In the genomic region with DNA sequence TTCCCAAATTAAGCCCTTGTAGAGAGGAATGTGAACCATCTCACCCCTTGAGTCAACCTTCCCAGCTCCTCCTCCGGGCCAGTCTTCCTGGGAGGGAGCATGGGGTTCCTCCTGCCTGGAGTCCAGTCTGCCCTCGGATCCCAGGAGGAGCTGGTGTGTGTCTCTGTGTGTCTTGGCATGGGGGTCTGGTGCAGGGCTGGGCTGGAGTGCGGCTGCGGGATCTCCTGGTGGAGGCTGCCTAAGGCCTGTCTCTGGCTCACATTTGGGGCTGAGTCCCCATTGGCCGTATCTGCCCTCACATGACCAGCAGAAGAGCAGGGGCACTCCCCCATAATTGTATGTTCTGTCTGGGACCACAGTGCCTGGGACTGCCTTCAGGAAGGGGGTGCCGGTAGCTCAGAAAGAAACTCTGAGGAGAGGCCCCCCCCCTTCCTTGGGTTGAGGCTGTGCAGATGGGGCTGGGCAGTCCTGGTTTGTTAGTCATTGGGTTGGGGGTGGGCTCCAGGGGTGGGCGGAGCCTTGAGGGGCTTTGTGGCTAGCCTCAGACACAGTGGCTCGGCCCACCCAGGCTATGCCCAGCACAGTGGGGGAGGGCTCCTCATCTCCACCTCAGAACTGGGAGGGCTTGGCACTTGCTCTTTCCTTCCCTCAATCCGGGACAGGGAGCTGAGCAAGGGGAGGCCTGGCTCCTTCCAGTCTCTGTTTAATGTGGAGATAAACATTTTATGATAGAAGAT, we compare ENCODE assay signal across 9 cellular contexts. TPM values are rescaled to one million over a fixed set of nuclear protein-coding genes. Genes with fewer than 3 reads are reported as not detected.
A peak's percentile ranks its signal among the peaks of the same experiment; 100 is the strongest.
DNase-seq lines count a peak whose midpoint lies in the region; ATAC-seq and TF ChIP-seq lines count a peak whose summit lies in the region.
"Had no signal": no experiment of that assay in that cellular context is flagged by ENCODE, and none has a peak within 500 bp of the region (broad histone marks: within the 10 kb centered on the region; RNA-seq: fewer than 3 reads in every experiment).

No MANE protein-coding gene starts in this region.

- H3K27ac Mint-ChIP-seq in activated T-cell treated with anti-CD3 and anti-CD28 coated beads, Interleukin-2, amount 50 U/mL, for 72 hours: no peak overlapping the region
- H3K27ac Mint-ChIP-seq: activated naive CD4-positive, alpha-beta T cell treated with anti-CD3 and anti-CD28 coated beads for 36 hours had no signal

- peak overlapping the region; percentile 82 for H3K56ac ChIP-seq in mesendoderm (ENCODE audit: low read length)

- peaks cover 13% of the 10 kb centered on the region for H3K36me3 ChIP-seq in HUES6 (ENCODE audit: control insufficient read depth, insufficient read depth, low read length)
- H3K36me3 ChIP-seq in brain microvascular endothelial cell (replicated peaks): no peaks in the 10 kb centered on the region
- H3K36me3 ChIP-seq in mesendoderm (ENCODE audit: control insufficient read depth, insufficient read depth, low read length): no peaks in the 10 kb centered on the region

- H3K4ac ChIP-seq in mesendoderm (ENCODE audit: low read depth, low read length): no peak overlapping the region

- peaks cover 68% of the 10 kb centered on the region for H3K4me1 Mint-ChIP-seq in activated T-cell treated with anti-CD3 and anti-CD28 coated beads, Interleukin-2, amount 50 U/mL, for 72 hours (ENCODE audit: low read depth)

- H3K4me2 ChIP-seq in mesendoderm (ENCODE audit: low read length): peak overlapping the region; percentile 34

- no peak overlapping the region for H2BK15ac ChIP-seq in mesendoderm (replicated peaks; ENCODE audit: low read depth)

- H3K79me1 ChIP-seq in mesendoderm (ENCODE audit: low read length): peaks cover 16% of the 10 kb centered on the region

- no peak overlapping the region for H2AK5ac ChIP-seq in mesendoderm (ENCODE audit: low read length)

- H3K9ac ChIP-seq in HUES6 (ENCODE audit: low read length): peak overlapping the region; percentile 46
- H3K9ac ChIP-seq in mesendoderm (ENCODE audit: low read length): peak overlapping the region; percentile 67

- WGBS in mesendoderm (ENCODE audit: extremely low coverage, insufficient coverage, low lambda C conversion rate): no CpG with 5 or more reads among the region's 9 CpGs

- peaks cover 25% of the 10 kb centered on the region for H3K27me3 Mint-ChIP-seq in activated T-cell treated with anti-CD3 and anti-CD28 coated beads, Interleukin-2, amount 50 U/mL, for 72 hours (ENCODE audit: low read depth)

- peak overlapping the region; percentile 4 for H3K18ac ChIP-seq in mesendoderm (ENCODE audit: low read length)

- TF ChIP-seq CTCF in AG04449 (IDR thresholded peaks at IDR 0.05; ENCODE audit: insufficient read depth, low read length, missing control alignments): no peak
- no peak for TF ChIP-seq CTCF in brain microvascular endothelial cell (IDR thresholded peaks at IDR 0.05; ENCODE audit: low read depth, low read length, missing control alignments)

- DNase-seq in AG04449 (ENCODE audit: low read depth, low spot score) (no peak), brain microvascular endothelial cell (no peak), mesendoderm (peak; percentile 90), NCI-H1694 treated with DMSO at 0.1 percent for 48 hours (lab: John Stamatoyannopoulos, UW) (no peak)
- DNase-seq in activated T-cell treated with anti-CD3 and anti-CD28 coated beads, Interleukin-2, amount 50 U/mL, for 72 hours: no peak
- DNase-seq in activated CD4-positive, CD25-positive, alpha-beta regulatory T cell (lab: John Stamatoyannopoulos, UW): no peak

- CTCF ChIA-PET in AG04449 (lab: Yijun Ruan, JAX): interaction anchor here (0.6 to 14.1 kb wide), 66 partner anchors 13 to 932 kb away, joined by 3 to 358 read pairs (median 5); a partner anchor contains a TSS

- peaks cover 43% of the 10 kb centered on the region for H3K27me3 ChIP-seq in HUES6 (ENCODE audit: control insufficient read depth, insufficient read depth, low read length)
- peaks cover 13% of the 10 kb centered on the region for H3K27me3 ChIP-seq in brain microvascular endothelial cell (replicated peaks)
- H3K27me3 ChIP-seq in mesendoderm (ENCODE audit: insufficient read depth, low read length, poor library complexity): peaks cover 11% of the 10 kb centered on the region

- H3K36me3 Mint-ChIP-seq in activated T-cell treated with anti-CD3 and anti-CD28 coated beads, Interleukin-2, amount 50 U/mL, for 72 hours (ENCODE audit: insufficient read depth in 2 of 2): peaks cover 2 to 8% of the 10 kb centered on the region in 2 donors

- H3K79me2 ChIP-seq in mesendoderm (ENCODE audit: control insufficient read depth, insufficient read depth, low read length): peaks cover 20% of the 10 kb centered on the region

- no peak for ATAC-seq in HG03159 (IDR thresholded peaks at IDR 0.05; ENCODE audit: unreplicated experiment)
- ATAC-seq in activated T-cell treated with anti-CD3 and anti-CD28 coated beads, Interleukin-2, amount 50 U/mL, for 72 hours (replicated peaks in 1 of 2): no peak

- H3K9me3 ChIP-seq in HUES6 (ENCODE audit: control insufficient read depth, insufficient read depth, low read depth, low read length): no peaks in the 10 kb centered on the region

- H2BK5ac ChIP-seq in mesendoderm (ENCODE audit: low read length): peak overlapping the region; percentile 62

- peaks cover 48% of the 10 kb centered on the region for H3K4me1 ChIP-seq in HUES6 (ENCODE audit: control insufficient read depth, insufficient read depth, low read length)
- peaks cover 14% of the 10 kb centered on the region for H3K4me1 ChIP-seq in mesendoderm (ENCODE audit: control insufficient read depth, low read depth, low read length)

- H4K5ac ChIP-seq in mesendoderm (ENCODE audit: low read length): no peak overlapping the region

- POLR2A ChIA-PET in AG04449 (lab: Yijun Ruan, JAX): interaction anchor here (0.6 to 1.9 kb wide), 15 partner anchors 14 to 280 kb away, joined by 3 to 12 read pairs (median 5); a partner anchor contains a TSS

- peak overlapping the region; percentile 33; the same call in 1 of the 2 replicates for H3K27ac ChIP-seq in HUES6 (ENCODE audit: low read depth, low read length)
- H3K27ac ChIP-seq in brain microvascular endothelial cell: no peak overlapping the region
- peak overlapping the region; percentile 62 for H3K27ac ChIP-seq in mesendoderm (ENCODE audit: low read depth, low read length)

- in situ Hi-C loops in brain microvascular endothelial cell (cut with HindIII; ENCODE audit: low pct_ligation_motif_present, low sequenced_read_pairs): no loop called here

- H3K23ac ChIP-seq in mesendoderm (ENCODE audit: low read length): no peak overlapping the region

- H2BK120ac ChIP-seq in mesendoderm (ENCODE audit: low read depth, low read length): no peak overlapping the region

- no peak overlapping the region for H4K8ac ChIP-seq in mesendoderm (ENCODE audit: low read depth, low read length)

- H3K4me3 ChIP-seq in AG04449 (ENCODE audit: low read depth, low read length) (peak overlapping the region; percentile 40), HUES6 (ENCODE audit: low read depth, low read length) (peak overlapping the region; percentile 62), brain microvascular endothelial cell (ENCODE audit: low read depth, low read length) (peak overlapping the region; percentile 20), mesendoderm (ENCODE audit: low read length) (no peak overlapping the region)

- no peaks in the 10 kb centered on the region for H3K9me3 Mint-ChIP-seq in activated T-cell treated with anti-CD3 and anti-CD28 coated beads, Interleukin-2, amount 50 U/mL, for 72 hours
- H3K9me3 Mint-ChIP-seq: activated naive CD4-positive, alpha-beta T cell treated with anti-CD3 and anti-CD28 coated beads for 36 hours had no signal

- H3K4me3 Mint-ChIP-seq in activated T-cell treated with anti-CD3 and anti-CD28 coated beads, Interleukin-2, amount 50 U/mL, for 72 hours: no peak overlapping the region
- H3K4me3 Mint-ChIP-seq: activated naive CD4-positive, alpha-beta T cell treated with anti-CD3 and anti-CD28 coated beads for 36 hours had no signal

RNA-seq across cellular contexts. Expression of a gene that starts 2.9 kb away (rescaled TPM):
- 0.35 TPM for polyA plus RNA-seq in mesendoderm (2013, experiment 1 of 2)
- polyA plus RNA-seq in mesendoderm (2013, experiment 2 of 2): 0.32 TPM
- not detected for total RNA-seq in activated T-cell treated with anti-CD3 and anti-CD28 coated beads, Interleukin-2, amount 50 U/mL, for 72 hours
- total RNA-seq: activated naive CD4-positive, alpha-beta T cell treated with anti-CD3 and anti-CD28 coated beads for 36 hours had no signal

RNA-seq across cellular contexts. Expression of a gene that starts 3.4 kb away (rescaled TPM):
- 59.6 TPM for polyA plus RNA-seq in mesendoderm (2013, experiment 1 of 2)
- 61.0 TPM for polyA plus RNA-seq in mesendoderm (2013, experiment 2 of 2)
- total RNA-seq in activated T-cell treated with anti-CD3 and anti-CD28 coated beads, Interleukin-2, amount 50 U/mL, for 72 hours: 10 to 100 TPM; 32.5 to 38.9 TPM

RNA-seq across cellular contexts. Expression of a gene that starts 8.8 kb away (rescaled TPM):
- polyA plus RNA-seq in mesendoderm (2013, experiment 1 of 2): not detected
- polyA plus RNA-seq in mesendoderm (2013, experiment 2 of 2): not detected
- total RNA-seq in activated T-cell treated with anti-CD3 and anti-CD28 coated beads, Interleukin-2, amount 50 U/mL, for 72 hours: not detected
- total RNA-seq: activated naive CD4-positive, alpha-beta T cell treated with anti-CD3 and anti-CD28 coated beads for 36 hours had no signal

RNA-seq across cellular contexts. Expression of a gene that starts 20.8 kb away (rescaled TPM):
- 35.7 TPM for polyA plus RNA-seq in mesendoderm (2013, experiment 1 of 2)
- 36.5 TPM for polyA plus RNA-seq in mesendoderm (2013, experiment 2 of 2)
- 1 to 10 TPM; 4.7 to 5.2 TPM for total RNA-seq in activated T-cell treated with anti-CD3 and anti-CD28 coated beads, Interleukin-2, amount 50 U/mL, for 72 hours

RNA-seq across cellular contexts. Expression of a gene that starts 43.7 kb away (rescaled TPM):
- polyA plus RNA-seq in mesendoderm (2013, experiment 1 of 2): 6.2 TPM
- 5.9 TPM for polyA plus RNA-seq in mesendoderm (2013, experiment 2 of 2)
- 1 to 10 TPM in 1 of 2 donors, under 1 TPM in 1; 0.91 to 3.0 TPM for total RNA-seq in activated T-cell treated with anti-CD3 and anti-CD28 coated beads, Interleukin-2, amount 50 U/mL, for 72 hours
